ENCODE assay signal across 28 cellular contexts in the genomic region with DNA sequence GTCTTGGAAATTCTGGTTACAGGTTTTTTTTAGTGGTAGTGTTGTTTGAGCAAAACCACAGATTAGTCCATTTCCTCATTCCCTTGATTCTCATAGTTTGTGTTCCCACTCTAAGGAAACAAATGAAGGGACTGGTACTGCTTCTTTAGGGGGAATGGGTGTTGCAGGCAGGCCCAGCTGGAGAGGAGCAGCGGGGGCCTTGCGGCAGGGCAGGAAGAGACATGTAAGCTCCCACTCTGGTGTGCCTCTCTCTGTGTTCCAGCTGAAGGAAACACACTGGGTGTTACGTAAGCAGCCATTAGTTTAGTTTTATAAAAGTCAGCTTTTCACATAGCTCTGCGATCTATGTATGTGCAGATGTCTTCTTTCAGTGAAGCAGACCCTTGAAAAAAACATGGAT.
DNase-seq lines count a peak whose midpoint lies in the region; ATAC-seq and TF ChIP-seq lines count a peak whose summit lies in the region.
"Had no signal": no experiment of that assay in that cellular context is flagged by ENCODE, and none has a peak within 500 bp of the region (broad histone marks: within the 10 kb centered on the region; RNA-seq: fewer than 3 reads in every experiment).

No MANE protein-coding gene starts in this region.

- dilution Hi-C loops in mammary epithelial cell (cut with HindIII; ENCODE audit: low sequenced_read_pairs) = no loop called here

- no peaks in the 10 kb centered on the region for H3K27me3 ChIP-seq in mammary epithelial cell (ENCODE audit: insufficient read depth, low read length)
- H3K27me3 ChIP-seq in breast epithelium = no peaks in the 10 kb centered on the region
- no peaks in the 10 kb centered on the region for H3K27me3 ChIP-seq in left lung
- H3K27me3 ChIP-seq in Caco-2 (replicated peaks; ENCODE audit: control insufficient read depth, insufficient read depth, low read length) = no peaks in the 10 kb centered on the region
- H3K27me3 ChIP-seq: esophagus squamous epithelium, stomach, tibial artery had no signal

- intact Hi-C loops in mammary epithelial cell (cut with micrococcal nuclease) (no loop called here), breast epithelium (cut with DNase I; ENCODE audit: low total_unique reads) (no loop called here), left lung (cut with DNase I) (no loop called here), Caco-2 (cut with micrococcal nuclease; ENCODE audit: unreplicated experiment) (loop anchor here (10.0 kb wide), 1 partner anchor 85 kb away; no protein-coding TSS in a partner anchor)

- H3K27ac ChIP-seq in mammary epithelial cell (ENCODE audit: insufficient read depth, low read depth, low read length) (no peak overlapping the region), breast epithelium (no peak overlapping the region), left lung (no peak overlapping the region)
- H3K27ac ChIP-seq: esophagus squamous epithelium, lower lobe of right lung, stomach, tibial artery had no signal

- H3K36me3 Mint-ChIP-seq in WTC11 = no peaks in the 10 kb centered on the region
- peaks cover 8% of the 10 kb centered on the region for H3K36me3 Mint-ChIP-seq in Caco-2 (ENCODE audit: insufficient read depth, unreplicated experiment)
- H3K36me3 Mint-ChIP-seq: CD8-positive, alpha-beta memory T cell had no signal

- peak overlapping the region; percentile 28 for H2AFZ ChIP-seq in mammary epithelial cell (ENCODE audit: low read depth, low read length)

- CTCF ChIA-PET in mammary epithelial cell (lab: Charles Lee; ENCODE audit: low non-redundant PET) = no interaction called here
- CTCF ChIA-PET in WTC11 (lab: Charles Lee) = no interaction called here
- CTCF ChIA-PET in Caco-2 (lab: Charles Lee) = no interaction called here

- no peak overlapping the region for H3K4me2 ChIP-seq in mammary epithelial cell (ENCODE audit: insufficient read depth, low read depth, low read length)

- TF ChIP-seq CTCF in mammary epithelial cell (conservative IDR thresholded peaks at IDR 0.05 in 1 of 2, IDR thresholded peaks at IDR 0.05 in 1 of 2; ENCODE audit: extremely low read depth in 1 of 2, insufficient read depth in 1 of 2, low read depth in 1 of 2, low read length in 2 of 2) (no peak), breast epithelium (IDR thresholded peaks at IDR 0.05) (no peak), WTC11 (IDR thresholded peaks at IDR 0.05) (no peak), left lung (IDR thresholded peaks at IDR 0.05) (no peak), Caco-2 (IDR thresholded peaks at IDR 0.05; ENCODE audit: insufficient read depth in 1 of 2, low read depth in 1 of 2, low read length in 1 of 2, severe bottlenecking in 1 of 2, unreplicated experiment in 1 of 2) (no peak)

- WGBS in mammary epithelial cell (ENCODE audit: low coverage, missing lambda C conversion rate) = 79% methylated on average over 3 of the region's 4 CpGs

- H4K20me1 ChIP-seq in mammary epithelial cell (ENCODE audit: insufficient read depth, low read length) = no peaks in the 10 kb centered on the region

- H3K4me1 Mint-ChIP-seq in WTC11 (peaks cover 90% of the 10 kb centered on the region), Caco-2 (ENCODE audit: low read depth, unreplicated experiment) (peaks cover 27% of the 10 kb centered on the region)
- H3K4me1 Mint-ChIP-seq: activated naive CD8-positive, alpha-beta T cell treated with anti-CD3 and anti-CD28 coated beads, Interleukin-2, amount 50 U/mL, for 24 hours; CD8-positive, alpha-beta memory T cell had no signal

- no peaks in the 10 kb centered on the region for H3K27me3 Mint-ChIP-seq in WTC11 (ENCODE audit: low read depth)
- no peaks in the 10 kb centered on the region for H3K27me3 Mint-ChIP-seq in Caco-2 (ENCODE audit: insufficient read depth, unreplicated experiment)
- H3K27me3 Mint-ChIP-seq: activated naive CD8-positive, alpha-beta T cell treated with anti-CD3 and anti-CD28 coated beads, Interleukin-2, amount 50 U/mL, for 24 hours; brain; progenitor cell of endocrine pancreas had no signal

- POLR2A ChIA-PET in WTC11 (lab: Charles Lee) (no interaction called here), Caco-2 (lab: Charles Lee) (no interaction called here)

- no peak for TF ChIP-seq POLR2A in breast epithelium (IDR thresholded peaks at IDR 0.05)

- BruUV-seq in mammary epithelial cell (replicated peaks; lab: Mats Ljungman, UMichigan) (no TSS peak), Caco-2 (replicated peaks; lab: Mats Ljungman, UMichigan) (no TSS peak)

- H3K4me3 Mint-ChIP-seq in WTC11 (no peak overlapping the region), Caco-2 (ENCODE audit: unreplicated experiment) (no peak overlapping the region)
- H3K4me3 Mint-ChIP-seq: activated CD8-positive, alpha-beta T cell treated with anti-CD3 and anti-CD28 coated beads, Interleukin-2, amount 10 ng/mL, durations not matched to agents 7 days and 5 days; activated naive CD8-positive, alpha-beta T cell treated with anti-CD3 and anti-CD28 coated beads, Interleukin-2, amount 50 U/mL, for 24 hours; brain; CD8-positive, alpha-beta memory T cell had no signal

- H3K4me1 ChIP-seq in mammary epithelial cell (ENCODE audit: insufficient read depth, low read length) = peaks cover 15% of the 10 kb centered on the region
- no peaks in the 10 kb centered on the region for H3K4me1 ChIP-seq in breast epithelium
- H3K4me1 ChIP-seq in left lung = peaks cover 4 to 7% of the 10 kb centered on the region in 2 donors
- peaks cover 16% of the 10 kb centered on the region for H3K4me1 ChIP-seq in Caco-2

- no peak for DNase-seq in mammary epithelial cell
- DNase-seq in breast epithelium (ENCODE audit: low spot score in 2 of 2) = no peak
- no peak for DNase-seq in WTC11 (ENCODE audit: low spot score)
- peak in 1 of 2 donors; percentile 51 for DNase-seq in left lung
- DNase-seq in NCI-H1092 treated with DMSO at 0.1 percent for 48 hours (lab: John Stamatoyannopoulos, UW) = no peak
- no peak for DNase-seq in T-helper 1 cell
- no peak for DNase-seq in Caco-2
- DNase-seq: activated CD8-positive, alpha-beta T cell treated with anti-CD3 and anti-CD28 coated beads, Interleukin-2, amount 10 ng/mL, durations not matched to agents 7 days and 5 days; activated gamma-delta T cell; activated naive CD8-positive, alpha-beta T cell treated with anti-CD3 and anti-CD28 coated beads, Interleukin-2, amount 50 U/mL, for 24 hours; activated T-cell treated with anti-CD3 and anti-CD28 coated beads for 4 hours; CD8-positive, alpha-beta memory T cell; DMS79; effector memory CD4-positive, alpha-beta T cell; esophagus squamous epithelium; HCEC 1CT; Kasumi-1; lower lobe of right lung; NCI-H1105; NCI-H1930; OCI-M1; stimulated activated CD8-positive, alpha-beta memory T cell treated with anti-CD3 and anti-CD28 coated beads, Interleukin-4, amount 100 ng/mL, for 48 hours; stomach; SW 1271; tibial artery had no signal

- H3K9me3 Mint-ChIP-seq in WTC11 (no peaks in the 10 kb centered on the region), Caco-2 (ENCODE audit: unreplicated experiment) (no peaks in the 10 kb centered on the region)
- H3K9me3 Mint-ChIP-seq: activated naive CD8-positive, alpha-beta T cell treated with anti-CD3 and anti-CD28 coated beads, Interleukin-2, amount 50 U/mL, for 24 hours; CD8-positive, alpha-beta memory T cell had no signal

- H3K27ac Mint-ChIP-seq in WTC11 (0 out of 2 replicates have a peak overlapping the region, but pooled peaks have one; percentile 42), Caco-2 (ENCODE audit: unreplicated experiment) (no peak overlapping the region)
- H3K27ac Mint-ChIP-seq: activated CD8-positive, alpha-beta T cell treated with anti-CD3 and anti-CD28 coated beads, Interleukin-2, amount 10 ng/mL, durations not matched to agents 7 days and 5 days; activated naive CD8-positive, alpha-beta T cell treated with anti-CD3 and anti-CD28 coated beads, Interleukin-2, amount 50 U/mL, for 24 hours; CD8-positive, alpha-beta memory T cell; progenitor cell of endocrine pancreas had no signal

- no peaks in the 10 kb centered on the region for H3K9me3 ChIP-seq in mammary epithelial cell (replicated peaks; ENCODE audit: insufficient read depth, low read length)
- no peaks in the 10 kb centered on the region for H3K9me3 ChIP-seq in breast epithelium
- no peaks in the 10 kb centered on the region for H3K9me3 ChIP-seq in left lung
- H3K9me3 ChIP-seq in Caco-2 = no peaks in the 10 kb centered on the region
- H3K9me3 ChIP-seq: esophagus squamous epithelium, lower lobe of right lung, stomach, tibial artery had no signal

- in situ Hi-C loops in mammary epithelial cell (cut with MboI; ENCODE audit: low sequenced_read_pairs in 2 of 2) = no loop called here

- ATAC-seq in WTC11 = no peak
- peak; percentile 14 for ATAC-seq in left lung
- ATAC-seq in GM18867 (IDR thresholded peaks at IDR 0.05; ENCODE audit: unreplicated experiment) = no peak
- ATAC-seq: activated CD8-positive, alpha-beta T cell treated with anti-CD3 and anti-CD28 coated beads, Interleukin-2, amount 10 ng/mL, durations not matched to agents 7 days and 5 days; activated naive CD8-positive, alpha-beta T cell treated with anti-CD3 and anti-CD28 coated beads, Interleukin-2, amount 50 U/mL, for 24 hours had no signal

- H3K79me2 ChIP-seq in mammary epithelial cell (ENCODE audit: insufficient read depth, low read length) = no peaks in the 10 kb centered on the region

- no peak overlapping the region for H3K9ac ChIP-seq in mammary epithelial cell (ENCODE audit: insufficient read depth, low read length)

- H3K36me3 ChIP-seq in mammary epithelial cell (ENCODE audit: insufficient read depth, low read length) = no peaks in the 10 kb centered on the region
- H3K36me3 ChIP-seq in breast epithelium = no peaks in the 10 kb centered on the region
- no peaks in the 10 kb centered on the region for H3K36me3 ChIP-seq in left lung
- no peaks in the 10 kb centered on the region for H3K36me3 ChIP-seq in Caco-2 (ENCODE audit: control insufficient read depth, insufficient read depth, low read length)
- H3K36me3 ChIP-seq: esophagus squamous epithelium, lower lobe of right lung, stomach, tibial artery had no signal

- no peak overlapping the region for H3K4me3 ChIP-seq in mammary epithelial cell (replicated peaks in 1 of 3; ENCODE audit: insufficient read depth in 1 of 3, low read depth in 2 of 3, low read length in 3 of 3)
- no peak overlapping the region for H3K4me3 ChIP-seq in breast epithelium
- H3K4me3 ChIP-seq in left lung = no peak overlapping the region
- no peak overlapping the region for H3K4me3 ChIP-seq in Caco-2 (ENCODE audit: low read depth, low read length)
- H3K4me3 ChIP-seq: esophagus squamous epithelium, lower lobe of right lung, stomach, tibial artery had no signal
